Comparison of ENCODE assay signal across 13 cellular contexts in the genomic region with DNA sequence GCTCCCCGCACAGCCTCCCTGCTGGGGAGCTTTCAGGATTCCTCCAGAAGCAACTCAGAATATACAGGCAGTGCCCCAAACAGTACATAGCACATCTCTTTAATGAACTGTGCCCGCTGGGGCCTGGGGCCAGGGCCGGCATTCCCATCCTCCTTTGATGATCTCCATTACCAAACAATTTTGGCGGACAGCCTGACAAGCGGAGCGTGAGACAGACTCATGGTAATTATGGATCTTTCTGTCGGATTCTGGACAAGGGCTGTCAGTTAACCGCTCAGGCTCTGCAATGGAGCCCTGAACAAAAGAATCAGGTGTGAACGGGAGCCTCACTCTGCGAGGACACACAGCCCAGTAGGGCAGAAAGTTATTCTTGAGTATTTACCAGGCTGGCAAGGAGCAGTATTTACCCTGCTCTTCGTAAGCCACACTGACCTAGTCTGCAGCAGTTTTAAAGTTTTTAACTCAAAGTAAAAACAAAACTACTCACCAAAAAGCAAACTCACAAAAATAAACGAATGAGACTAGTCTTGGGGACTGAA.
DNase-seq lines count a peak whose midpoint lies in the region; ATAC-seq, FAIRE-seq and TF ChIP-seq lines count a peak whose summit lies in the region.
"Had no signal": no experiment of that assay in that cellular context is flagged by ENCODE, and none has a peak within 500 bp of the region (broad histone marks: within the 10 kb centered on the region; RNA-seq: fewer than 3 reads in every experiment).

No MANE protein-coding gene starts in this region.

- H3K4me2 ChIP-seq in GM12878 (ENCODE audit: control insufficient read depth, insufficient read depth) = no peak overlapping the region

- RAD21 ChIA-PET in GM12878 (lab: Charles Lee; ENCODE audit: unreplicated experiment) = no interaction called here

- peak; percentile 47 for FAIRE-seq in GM12878 (lab: Jason Lieb, UNC)
- FAIRE-seq: endothelial cell of umbilical vein, H54, islet of Langerhans had no signal

- H3K4me3 ChIP-seq in GM12878 = no peak overlapping the region
- H3K4me3 ChIP-seq: ascending aorta had no signal

- no peak for TF ChIP-seq CTCF in GM12878 (IDR thresholded peaks at IDR 0.05 in 2 of 3, conservative IDR thresholded peaks at IDR 0.05 in 1 of 3; ENCODE audit: control insufficient read depth in 2 of 3, extremely low read depth in 1 of 3, insufficient read depth in 1 of 3, low read depth in 3 of 3, low read length in 3 of 3)

- POLR2A ChIA-PET in GM12878 (lab: Charles Lee) = no interaction called here

- TF ChIP-seq RAD21 in GM12878 (IDR thresholded peaks at IDR 0.05; ENCODE audit: insufficient read depth, low read depth, low read length) = no peak

- H2AFZ ChIP-seq in GM12878 (ENCODE audit: control insufficient read depth, low read depth, low read length) = no peak overlapping the region

- H3K79me2 ChIP-seq in GM12878 (ENCODE audit: control insufficient read depth, insufficient read depth, low read length) = peaks cover 2% of the 10 kb centered on the region; the same call in 1 of the 2 replicates

- WGBS in GM12878 (ENCODE audit: insufficient coverage, insufficient replicate concordance, low lambda C conversion rate, missing lambda C conversion rate) = 81% methylated on average over 12 of the region's 12 CpGs

- no peak overlapping the region for H3K27ac ChIP-seq in GM12878 (ENCODE audit: control insufficient read depth, insufficient read depth)
- H3K27ac ChIP-seq: ascending aorta had no signal

- no peaks in the 10 kb centered on the region for H3K27me3 ChIP-seq in GM12878 (replicated peaks in 1 of 2; ENCODE audit: control insufficient read depth in 2 of 2, insufficient read depth in 2 of 2, low read length in 1 of 2)
- H3K27me3 ChIP-seq: ascending aorta had no signal

- intact Hi-C loops in left cardiac atrium (cut with DNase I) (no loop called here), cardiac septum (cut with DNase I) (loop anchor here (10.0 kb wide), 1 partner anchor 238 kb away; no protein-coding TSS in a partner anchor), GM12878 (cut with micrococcal nuclease; ENCODE audit: unreplicated experiment) (no loop called here)

- no peak for TF ChIP-seq POLR2A in GM12878 (IDR thresholded peaks at IDR 0.05; ENCODE audit: low read depth, low read length)

- H4K20me1 ChIP-seq in GM12878 (ENCODE audit: control insufficient read depth, insufficient read depth) = no peaks in the 10 kb centered on the region

- no TSS peak for BruUV-seq in GM12878 (replicated peaks; lab: Mats Ljungman, UMichigan)

- H3K4me1 ChIP-seq in GM12878 (ENCODE audit: control insufficient read depth, insufficient read depth, low read length) = peaks cover 27% of the 10 kb centered on the region
- H3K4me1 ChIP-seq: ascending aorta had no signal

- no peak overlapping the region for H3K9ac ChIP-seq in GM12878 (ENCODE audit: control insufficient read depth, insufficient read depth, low read length)

- SMC1A ChIA-PET in GM12878 (lab: Charles Lee; ENCODE audit: uncharacterized antibody, unreplicated experiment) = no interaction called here

- peaks cover 3 to 21% of the 10 kb centered on the region in 2 experiments; a peak in 1 of 4 replicates for H3K36me3 ChIP-seq in GM12878 (ENCODE audit: control insufficient read depth in 2 of 2, insufficient read depth in 2 of 2, low read length in 1 of 2)
- H3K36me3 ChIP-seq: ascending aorta had no signal

- no peak for DNase-seq in left cardiac atrium
- no peak for DNase-seq in cardiac septum (ENCODE audit: low spot score)
- DNase-seq in GM12878 (ENCODE audit: low read depth, low spot score) = no peak
- peak; percentile 25 for DNase-seq in medulla oblongata (ENCODE audit: extremely low spot score)
- no peak for DNase-seq in NCI-H510A treated with DMSO at 0.1 percent for 48 hours (lab: John Stamatoyannopoulos, UW)
- DNase-seq in T-helper 1 cell = no peak
- no peak for DNase-seq in activated effector memory CD4-positive, alpha-beta T cell treated with anti-CD3 and anti-CD28 coated beads, Interleukin-2, amount 50 U/mL, for 16 hours
- DNase-seq in NOMO-1 treated with DMSO at 0.1 percent for 48 hours (lab: John Stamatoyannopoulos, UW; ENCODE audit: unreplicated experiment) = no peak
- DNase-seq: NK-92 treated with Interleukin-12 subunit alpha and Interleukin-12 subunit beta, amount 100 ng/mL, for 24 hours had no signal

- no peaks in the 10 kb centered on the region for H3K9me3 ChIP-seq in GM12878 (replicated peaks; ENCODE audit: control insufficient read depth, insufficient read depth, low read length)
- H3K9me3 ChIP-seq: ascending aorta had no signal

- ATAC-seq in left cardiac atrium (peak; percentile 39 to 53), GM12878 (no peak)

- in situ Hi-C loops in GM12878 (cut with MboI) = no loop called here

- CTCF ChIA-PET in GM12878 (lab: Yijun Ruan, JAX) = no interaction called here

- TF ChIP-seq EP300 in GM12878 (IDR thresholded peaks at IDR 0.05; ENCODE audit: borderline replicate concordance in 1 of 2, control insufficient read depth in 1 of 2, low read depth in 2 of 2, low read length in 2 of 2) = no peak

TF ChIP-seq in GM12878, 131 proteins besides CTCF, POLR2A, EP300 and RAD21:
- TF ChIP-seq BRCA1 (IDR thresholded peaks at IDR 0.05; ENCODE audit: low read depth, low read length) (no peak), ZNF274 (IDR thresholded peaks at IDR 0.05; ENCODE audit: insufficient read depth, insufficient read length) (no peak), HDAC6 (IDR thresholded peaks at IDR 0.05; ENCODE audit: unreplicated experiment) (no peak), FOS (IDR thresholded peaks at IDR 0.05; ENCODE audit: borderline replicate concordance, extremely low read depth, insufficient read length) (no peak), HDAC2 (IDR thresholded peaks at IDR 0.05) (no peak), ZNF24 (IDR thresholded peaks at IDR 0.05) (no peak)
- TF ChIP-seq, protein P1, sequence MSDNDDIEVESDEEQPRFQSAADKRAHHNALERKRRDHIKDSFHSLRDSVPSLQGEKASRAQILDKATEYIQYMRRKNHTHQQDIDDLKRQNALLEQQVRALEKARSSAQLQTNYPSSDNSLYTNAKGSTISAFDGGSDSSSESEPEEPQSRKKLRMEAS (IDR thresholded peaks at IDR 0.05; ENCODE audit: low read depth, low read length) = no peak
- TF ChIP-seq, protein P2, sequence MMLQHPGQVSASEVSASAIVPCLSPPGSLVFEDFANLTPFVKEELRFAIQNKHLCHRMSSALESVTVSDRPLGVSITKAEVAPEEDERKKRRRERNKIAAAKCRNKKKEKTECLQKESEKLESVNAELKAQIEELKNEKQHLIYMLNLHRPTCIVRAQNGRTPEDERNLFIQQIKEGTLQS (IDR thresholded peaks at IDR 0.05; ENCODE audit: borderline replicate concordance, extremely low read depth, low read depth, low read length) = no peak
